ENCODE assay signal across 1 cellular context in genomic region chr6:17894905-17895304, GRCh38.
TF ChIP-seq lines count a peak whose summit lies in the region.

No MANE protein-coding gene starts in this region.

TF ChIP-seq in HepG2, 621 proteins besides CTCF, POLR2A, EP300 and RAD21:
- TF ChIP-seq ZBED4 (CRISPR knock-in tag; IDR thresholded peaks at IDR 0.05; ENCODE audit: borderline replicate concordance) (no peak), ZNF280D (CRISPR knock-in tag; IDR thresholded peaks at IDR 0.05) (peak; percentile 98), ZNF331 (CRISPR knock-in tag; IDR thresholded peaks at IDR 0.05) (0 out of 2 replicates have a peak, but pooled peaks have one; percentile 27), GPN1 (CRISPR knock-in tag; IDR thresholded peaks at IDR 0.05; ENCODE audit: borderline replicate concordance) (no peak)
